ENCODE assay signal across 8 cellular contexts in the genomic region with DNA sequence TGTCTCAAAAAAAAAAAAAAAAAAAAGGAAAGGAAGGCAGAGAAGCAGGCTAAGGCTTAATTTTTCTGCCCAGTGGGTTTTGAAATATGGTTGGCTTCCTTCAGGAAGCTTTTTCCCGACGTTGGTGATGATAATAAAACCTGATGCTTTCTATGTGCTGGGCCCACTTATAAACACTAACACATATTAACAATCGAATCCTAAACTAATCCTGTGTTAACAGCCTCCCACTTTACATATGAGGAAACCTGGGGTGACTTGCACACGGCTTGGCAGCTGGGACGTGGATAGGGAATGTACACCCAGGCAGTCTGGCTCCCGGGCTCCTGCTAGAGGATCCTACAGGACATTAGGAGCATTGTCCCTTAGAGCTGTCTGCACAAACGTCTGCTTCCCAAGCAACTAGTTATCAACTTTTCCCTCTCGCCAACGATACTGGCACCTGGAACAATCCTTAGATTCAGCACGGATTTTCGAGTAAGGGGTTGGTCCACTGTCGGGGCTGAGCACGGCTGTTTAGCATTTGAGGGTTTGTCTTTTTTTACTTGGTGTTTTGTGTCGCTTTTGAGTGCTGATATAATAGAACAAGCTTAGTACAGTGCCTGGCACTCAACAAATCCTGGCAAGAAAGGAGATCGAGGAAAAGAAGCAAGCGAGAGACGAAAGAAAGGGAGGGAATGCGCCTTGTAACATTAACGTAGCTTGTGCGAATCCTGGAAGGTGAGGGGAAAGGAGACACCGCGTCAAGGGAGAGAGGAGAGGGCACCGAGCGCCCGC. TPM values are rescaled to one million over a fixed set of nuclear protein-coding genes. Genes with fewer than 3 reads are reported as not detected.
A peak's percentile ranks its signal among the peaks of the same experiment; 100 is the strongest.
DNase-seq lines count a peak whose midpoint lies in the region; ATAC-seq and TF ChIP-seq lines count a peak whose summit lies in the region.

No MANE protein-coding gene starts in this region.

- no peak for TF ChIP-seq CTCF in WTC11 (IDR thresholded peaks at IDR 0.05)
- TF ChIP-seq CTCF in osteoblast (IDR thresholded peaks at IDR 0.05; ENCODE audit: extremely low read depth, low read depth, low read length) = peak; percentile 26

- H3K27me3 Mint-ChIP-seq in activated naive CD4-positive, alpha-beta T cell treated with anti-CD3 and anti-CD28 coated beads, Interleukin-2, amount 50 U/mL, for 24 hours = peaks cover 4% of the 10 kb centered on the region
- H3K27me3 Mint-ChIP-seq in WTC11 (ENCODE audit: low read depth) = peaks cover 2% of the 10 kb centered on the region

- peak overlapping the region; percentile 87 for H3K27ac Mint-ChIP-seq in activated naive CD4-positive, alpha-beta T cell treated with anti-CD3 and anti-CD28 coated beads, Interleukin-2, amount 50 U/mL, for 24 hours
- peak overlapping the region; percentile 99 for H3K27ac Mint-ChIP-seq in WTC11

- H3K36me3 Mint-ChIP-seq in activated naive CD4-positive, alpha-beta T cell treated with anti-CD3 and anti-CD28 coated beads, Interleukin-2, amount 50 U/mL, for 24 hours = peaks cover 8% of the 10 kb centered on the region
- H3K36me3 Mint-ChIP-seq in WTC11 = no peaks in the 10 kb centered on the region

- CTCF ChIA-PET in WTC11 (lab: Charles Lee) = interaction anchor here (0.6 to 2.6 kb wide), 15 partner anchors 9 to 404 kb away, joined by 3 to 22 read pairs (median 4); no protein-coding TSS in a partner anchor

- peak overlapping the region; percentile 100 for H3K4me2 ChIP-seq in osteoblast (ENCODE audit: insufficient read depth, low read length)

- peaks cover 16% of the 10 kb centered on the region for H3K4me1 Mint-ChIP-seq in activated naive CD4-positive, alpha-beta T cell treated with anti-CD3 and anti-CD28 coated beads, Interleukin-2, amount 50 U/mL, for 24 hours
- peaks cover 37% of the 10 kb centered on the region for H3K4me1 Mint-ChIP-seq in WTC11

- no peaks in the 10 kb centered on the region for H3K36me3 ChIP-seq in osteoblast (ENCODE audit: insufficient read depth, low read length)

- in situ Hi-C loops in KBM-7 (cut with MboI; ENCODE audit: low pct_unique_long_range_greater_than_20kb, low sequenced_read_pairs) = no loop called here

- H3K79me2 ChIP-seq in osteoblast (ENCODE audit: insufficient read depth, low read length) = peaks cover 5% of the 10 kb centered on the region

- ATAC-seq in HG02763 (IDR thresholded peaks at IDR 0.05; ENCODE audit: unreplicated experiment) = peak; percentile 19
- ATAC-seq in WTC11 = peak; percentile 27

- no peaks in the 10 kb centered on the region for H3K9me3 Mint-ChIP-seq in activated naive CD4-positive, alpha-beta T cell treated with anti-CD3 and anti-CD28 coated beads, Interleukin-2, amount 50 U/mL, for 24 hours
- peaks cover 6% of the 10 kb centered on the region for H3K9me3 Mint-ChIP-seq in WTC11

- H3K4me1 ChIP-seq in osteoblast (ENCODE audit: insufficient read depth, low read length) = peaks cover 6% of the 10 kb centered on the region

- H3K4me3 Mint-ChIP-seq in activated naive CD4-positive, alpha-beta T cell treated with anti-CD3 and anti-CD28 coated beads, Interleukin-2, amount 50 U/mL, for 24 hours = peak overlapping the region; percentile 92
- H3K4me3 Mint-ChIP-seq in WTC11 = peak overlapping the region; percentile 95

- H2AFZ ChIP-seq in osteoblast (ENCODE audit: low read length) = peak overlapping the region; percentile 100

- no peaks in the 10 kb centered on the region for H3K9me3 ChIP-seq in osteoblast (ENCODE audit: low read depth, low read length)

- H3K4me3 ChIP-seq in osteoblast (ENCODE audit: insufficient read depth, low read length) = peak overlapping the region; percentile 95

- POLR2A ChIA-PET in WTC11 (lab: Charles Lee) = interaction anchor here (0.9 to 1.7 kb wide), 6 partner anchors 8 to 178 kb away, joined by 3 to 9 read pairs (median 4); a partner anchor contains a TSS

- DNase-seq in activated naive CD4-positive, alpha-beta T cell treated with Interleukin-2 at 50 U/mL for 16 hours = no peak
- DNase-seq in NCI-H128 (lab: John Stamatoyannopoulos, UW; ENCODE audit: unreplicated experiment) (peak; percentile 58), WTC11 (ENCODE audit: low spot score) (peak; percentile 14), globus pallidus (ENCODE audit: low spot score) (peak; percentile 75), osteoblast (ENCODE audit: insufficient read length, low spot score, missing footprints) (peak; percentile 59), KBM-7 (no peak)

- H3K27ac ChIP-seq in osteoblast (ENCODE audit: low read depth, low read length) = peak overlapping the region; percentile 64

- H4K20me1 ChIP-seq in osteoblast (ENCODE audit: insufficient read depth, low read length) = no peaks in the 10 kb centered on the region

- H3K27me3 ChIP-seq in osteoblast (ENCODE audit: insufficient read depth, low read length) = no peaks in the 10 kb centered on the region

TF ChIP-seq in WTC11, 78 proteins besides CTCF, POLR2A, EP300 and RAD21:
- no peak for TF ChIP-seq NR2C2 (CRISPR knock-in tag; IDR thresholded peaks at IDR 0.05)
- TF ChIP-seq RORB (CRISPR knock-in tag; IDR thresholded peaks at IDR 0.05) = no peak
- TF ChIP-seq, protein P1, sequence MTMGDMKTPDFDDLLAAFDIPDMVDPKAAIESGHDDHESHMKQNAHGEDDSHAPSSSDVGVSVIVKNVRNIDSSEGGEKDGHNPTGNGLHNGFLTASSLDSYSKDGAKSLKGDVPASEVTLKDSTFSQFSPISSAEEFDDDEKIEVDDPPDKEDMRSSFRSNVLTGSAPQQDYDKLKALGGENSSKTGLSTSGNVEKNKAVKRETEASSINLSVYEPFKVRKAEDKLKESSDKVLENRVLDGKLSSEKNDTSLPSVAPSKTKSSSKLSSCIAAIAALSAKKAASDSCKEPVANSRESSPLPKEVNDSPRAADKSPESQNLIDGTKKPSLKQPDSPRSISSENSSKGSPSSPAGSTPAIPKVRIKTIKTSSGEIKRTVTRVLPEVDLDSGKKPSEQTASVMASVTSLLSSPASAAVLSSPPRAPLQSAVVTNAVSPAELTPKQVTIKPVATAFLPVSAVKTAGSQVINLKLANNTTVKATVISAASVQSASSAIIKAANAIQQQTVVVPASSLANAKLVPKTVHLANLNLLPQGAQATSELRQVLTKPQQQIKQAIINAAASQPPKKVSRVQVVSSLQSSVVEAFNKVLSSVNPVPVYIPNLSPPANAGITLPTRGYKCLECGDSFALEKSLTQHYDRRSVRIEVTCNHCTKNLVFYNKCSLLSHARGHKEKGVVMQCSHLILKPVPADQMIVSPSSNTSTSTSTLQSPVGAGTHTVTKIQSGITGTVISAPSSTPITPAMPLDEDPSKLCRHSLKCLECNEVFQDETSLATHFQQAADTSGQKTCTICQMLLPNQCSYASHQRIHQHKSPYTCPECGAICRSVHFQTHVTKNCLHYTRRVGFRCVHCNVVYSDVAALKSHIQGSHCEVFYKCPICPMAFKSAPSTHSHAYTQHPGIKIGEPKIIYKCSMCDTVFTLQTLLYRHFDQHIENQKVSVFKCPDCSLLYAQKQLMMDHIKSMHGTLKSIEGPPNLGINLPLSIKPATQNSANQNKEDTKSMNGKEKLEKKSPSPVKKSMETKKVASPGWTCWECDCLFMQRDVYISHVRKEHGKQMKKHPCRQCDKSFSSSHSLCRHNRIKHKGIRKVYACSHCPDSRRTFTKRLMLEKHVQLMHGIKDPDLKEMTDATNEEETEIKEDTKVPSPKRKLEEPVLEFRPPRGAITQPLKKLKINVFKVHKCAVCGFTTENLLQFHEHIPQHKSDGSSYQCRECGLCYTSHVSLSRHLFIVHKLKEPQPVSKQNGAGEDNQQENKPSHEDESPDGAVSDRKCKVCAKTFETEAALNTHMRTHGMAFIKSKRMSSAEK (CRISPR knock-in tag; IDR thresholded peaks at IDR 0.05; ENCODE audit: borderline replicate concordance) = no peak
- TF ChIP-seq GABPB1 (CRISPR knock-in tag; IDR thresholded peaks at IDR 0.05) = no peak
- TF ChIP-seq CBFB (CRISPR knock-in tag; IDR thresholded peaks at IDR 0.05; ENCODE audit: low read depth) = 0 out of 2 replicates have a peak, but pooled peaks have one; percentile 20

RNA-seq across cellular contexts. Expression of a gene that starts 0.6 kb away (rescaled TPM):
- total RNA-seq in WTC11 (2021) = 39.6 to 43.6 TPM (median 41.8 TPM) in 3 replicates
- 40.1 and 40.5 TPM in 2 replicates for total RNA-seq in osteoblast

RNA-seq across cellular contexts. Expression of a gene that starts 19.1 kb away (rescaled TPM):
- total RNA-seq in WTC11 (2021) (0.78 to 3.1 TPM (median 0.80 TPM) in 3 replicates), osteoblast (not detected in 2 replicates)

Comparison
In these comparisons a context has a peak if more than half of its experiments do, and no peak if none do; other contexts are left out.
1. DNase-seq: peak in NCI-H128 (single experiment), WTC11 (single experiment), globus pallidus (single experiment) and osteoblast (single experiment); none in activated naive CD4-positive, alpha-beta T cell treated with Interleukin-2 at 50 U/mL for 16 hours (single experiment) and KBM-7 (single experiment).